In genomic region chr2:172229125-172229524, GRCh38 we compare ENCODE assay signal across 17 cellular contexts.
"Had no signal": no experiment of that assay in that cellular context is flagged by ENCODE, and none has a peak within 500 bp of the region (broad histone marks: within the 10 kb centered on the region; RNA-seq: fewer than 3 reads in every experiment).

No MANE protein-coding gene starts in this region.

- H3K27me3 ChIP-seq: right atrium auricular region had no signal

- H3K36me3 Mint-ChIP-seq: naive thymus-derived CD8-positive, alpha-beta T cell had no signal

- H3K36me3 ChIP-seq: cardiac muscle cell, esophagus muscularis mucosa, lower lobe of right lung, neutrophil, right atrium auricular region, upper lobe of left lung had no signal

- H3K9me3 ChIP-seq: esophagus muscularis mucosa, lower lobe of right lung, neutrophil, right atrium auricular region, upper lobe of left lung had no signal

- H3K4me1 ChIP-seq: lower lobe of right lung, right atrium auricular region, upper lobe of left lung had no signal

- H3K27ac ChIP-seq: cardiac muscle cell, esophagus muscularis mucosa, lower lobe of right lung, neutrophil, right atrium auricular region, upper lobe of left lung had no signal

- H3K4me3 ChIP-seq: cardiac muscle cell, esophagus muscularis mucosa, lower lobe of right lung, right atrium auricular region, upper lobe of left lung had no signal

- H3K27ac Mint-ChIP-seq: activated naive CD4-positive, alpha-beta T cell treated with anti-CD3 and anti-CD28 coated beads for 36 hours; activated T-helper 2 cell treated with anti-CD3 and anti-CD28 coated beads, Interferon-gamma antibody, Interleukin-2, Interleukin-4, amounts not matched to agents 10 μg/mL and 5 μg/mL and 100 μg/mL, durations not matched to agents 14 hours and 24 hours and 36 hours had no signal

- DNase-seq: activated CD4-positive, alpha-beta T cell treated with anti-CD3 and anti-CD28 coated beads, Interleukin-2, amount 50 U/mL, for 48 hours; activated CD4-positive, CD25-positive, alpha-beta regulatory T cell treated with anti-CD3 and anti-CD28 coated beads, Interleukin-2, amount 50 U/mL, for 72 hours; activated naive CD4-positive, alpha-beta T cell treated with anti-CD3 and anti-CD28 coated beads for 36 hours; glutamatergic neuron; lower lobe of right lung; naive thymus-derived CD8-positive, alpha-beta T cell; posterior cingulate gyrus; stimulated activated CD4-positive, alpha-beta T cell treated with anti-CD3 and anti-CD28 coated beads, Interleukin-4, amount 100 ng/mL, for 4 hours; stimulated activated CD8-positive, alpha-beta memory T cell treated with anti-CD3 and anti-CD28 coated beads, Interleukin-4, amount 100 ng/mL, for 48 hours; stimulated activated naive CD4-positive, alpha-beta T cell treated with Interleukin-2 at 50 U/mL for 16 hours; T-helper 9 cell; upper lobe of left lung had no signal

- ATAC-seq: lower lobe of right lung; naive thymus-derived CD8-positive, alpha-beta T cell had no signal

- H3K9me3 Mint-ChIP-seq: activated naive CD4-positive, alpha-beta T cell treated with anti-CD3 and anti-CD28 coated beads for 36 hours; activated T-helper 2 cell treated with anti-CD3 and anti-CD28 coated beads, Interferon-gamma antibody, Interleukin-2, Interleukin-4, amounts not matched to agents 10 μg/mL and 5 μg/mL and 100 μg/mL, durations not matched to agents 14 hours and 24 hours and 36 hours; naive thymus-derived CD8-positive, alpha-beta T cell had no signal

- H3K4me3 Mint-ChIP-seq: activated naive CD4-positive, alpha-beta T cell treated with anti-CD3 and anti-CD28 coated beads for 36 hours; naive thymus-derived CD8-positive, alpha-beta T cell had no signal
